16 cellular contexts compared by ENCODE assay signal in genomic region chr3:5227812-5228211, GRCh38.
"Had no signal": no experiment of that assay in that cellular context is flagged by ENCODE, and none has a peak within 500 bp of the region (broad histone marks: within the 10 kb centered on the region; RNA-seq: fewer than 3 reads in every experiment).

No MANE protein-coding gene starts in this region.

- H3K36me3 Mint-ChIP-seq: naive B cell had no signal

- ATAC-seq: stimulated activated naive B cell treated with anti-CD40 and anti-IgM and Interleukin-4, amounts not matched to agents 10 μg/mL and 1 μg/mL and 100 μg/mL, for 72 hours had no signal

- H3K27me3 Mint-ChIP-seq: naive B cell; stimulated activated naive B cell treated with anti-CD40 and anti-IgM and Interleukin-4, amounts not matched to agents 10 μg/mL and 1 μg/mL and 100 μg/mL, for 72 hours had no signal

- H3K9me3 Mint-ChIP-seq: naive B cell; stimulated activated naive B cell treated with anti-CD40 and anti-IgM and Interleukin-4, amounts not matched to agents 10 μg/mL and 1 μg/mL and 100 μg/mL, for 72 hours had no signal

- H3K27ac ChIP-seq: epithelial cell of prostate, left ventricle myocardium inferior, thyroid gland, uterus had no signal

- H3K4me3 ChIP-seq: left ventricle myocardium inferior, thyroid gland, uterus had no signal

- FAIRE-seq: kidney, TTC549 had no signal

- H3K9me3 ChIP-seq: left ventricle myocardium inferior, thyroid gland, uterus had no signal

- DNase-seq: activated CD4-positive, alpha-beta T cell treated with anti-CD3 and anti-CD28 coated beads, Interleukin-2, amount 50 U/mL, for 1 hour; activated CD4-positive, CD25-positive, alpha-beta regulatory T cell; activated naive CD4-positive, alpha-beta T cell; activated T-cell treated with anti-CD3 and anti-CD28 coated beads for 4 hours; aorta; hippocampal formation; kidney; left ventricle myocardium inferior; naive B cell; stimulated activated CD4-positive, alpha-beta T cell treated with anti-CD3 and anti-CD28 coated beads, Interleukin-2, amount 100 ng/mL, for 48 hours; stimulated activated naive B cell treated with anti-CD40 and anti-IgM and Interleukin-4, amounts not matched to agents 10 μg/mL and 1 μg/mL and 100 μg/mL, for 72 hours; T-helper 2 cell; thyroid gland; uterus had no signal

- H3K36me3 ChIP-seq: left ventricle myocardium inferior, thyroid gland, uterus had no signal

- H3K4me3 Mint-ChIP-seq: naive B cell; stimulated activated naive B cell treated with anti-CD40 and anti-IgM and Interleukin-4, amounts not matched to agents 10 μg/mL and 1 μg/mL and 100 μg/mL, for 72 hours had no signal

- H3K27me3 ChIP-seq: thyroid gland, uterus had no signal

- H3K4me1 ChIP-seq: left ventricle myocardium inferior, thyroid gland, uterus had no signal
